1 cellular context compared by ENCODE assay signal in the genomic region with DNA sequence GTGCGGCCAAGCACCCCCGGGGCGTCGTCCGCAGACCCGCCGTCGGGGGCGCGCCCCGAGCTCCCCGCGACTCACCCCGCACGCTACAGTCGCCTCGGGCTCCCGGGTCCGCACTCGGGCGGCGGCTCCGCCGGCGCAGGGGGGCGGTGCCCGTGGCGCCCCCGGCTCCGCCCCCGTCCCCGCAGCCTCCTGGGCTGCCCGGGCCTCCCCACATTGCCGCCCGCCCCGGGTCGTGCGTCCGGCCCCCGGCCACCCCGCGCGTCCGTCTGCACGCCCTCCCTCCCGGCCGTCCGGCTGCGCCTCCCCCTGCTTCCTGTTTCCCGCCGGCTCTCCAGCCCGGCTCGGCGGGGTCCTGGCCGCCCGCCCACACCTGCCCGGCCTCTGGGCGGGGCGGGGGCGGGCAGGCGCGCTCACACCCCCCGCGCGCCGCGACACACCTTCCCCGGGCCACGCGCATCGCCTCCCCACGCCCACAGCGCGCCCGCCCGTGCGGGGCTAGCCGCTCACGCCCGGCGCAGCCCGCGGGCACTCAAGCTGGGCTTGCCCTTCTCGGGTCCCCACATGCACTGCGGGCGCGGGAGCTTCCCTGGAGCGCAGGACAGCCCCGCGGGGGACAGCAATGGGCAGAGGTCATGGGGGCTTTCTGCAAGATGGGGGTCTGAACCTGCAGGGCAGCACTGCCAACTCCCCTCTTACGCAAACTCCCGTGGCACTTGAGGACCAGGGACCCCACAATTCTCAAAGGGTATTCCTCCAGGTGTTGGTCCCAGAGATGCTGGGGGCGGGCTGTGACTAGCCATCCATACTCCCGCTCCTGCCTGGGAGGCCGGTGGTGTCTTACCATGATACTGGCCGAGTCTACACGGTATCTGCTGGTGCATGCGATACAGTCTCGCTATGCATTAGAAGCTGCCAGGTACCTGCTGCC.
TF ChIP-seq lines count a peak whose summit lies in the region.

A gene with protein sequence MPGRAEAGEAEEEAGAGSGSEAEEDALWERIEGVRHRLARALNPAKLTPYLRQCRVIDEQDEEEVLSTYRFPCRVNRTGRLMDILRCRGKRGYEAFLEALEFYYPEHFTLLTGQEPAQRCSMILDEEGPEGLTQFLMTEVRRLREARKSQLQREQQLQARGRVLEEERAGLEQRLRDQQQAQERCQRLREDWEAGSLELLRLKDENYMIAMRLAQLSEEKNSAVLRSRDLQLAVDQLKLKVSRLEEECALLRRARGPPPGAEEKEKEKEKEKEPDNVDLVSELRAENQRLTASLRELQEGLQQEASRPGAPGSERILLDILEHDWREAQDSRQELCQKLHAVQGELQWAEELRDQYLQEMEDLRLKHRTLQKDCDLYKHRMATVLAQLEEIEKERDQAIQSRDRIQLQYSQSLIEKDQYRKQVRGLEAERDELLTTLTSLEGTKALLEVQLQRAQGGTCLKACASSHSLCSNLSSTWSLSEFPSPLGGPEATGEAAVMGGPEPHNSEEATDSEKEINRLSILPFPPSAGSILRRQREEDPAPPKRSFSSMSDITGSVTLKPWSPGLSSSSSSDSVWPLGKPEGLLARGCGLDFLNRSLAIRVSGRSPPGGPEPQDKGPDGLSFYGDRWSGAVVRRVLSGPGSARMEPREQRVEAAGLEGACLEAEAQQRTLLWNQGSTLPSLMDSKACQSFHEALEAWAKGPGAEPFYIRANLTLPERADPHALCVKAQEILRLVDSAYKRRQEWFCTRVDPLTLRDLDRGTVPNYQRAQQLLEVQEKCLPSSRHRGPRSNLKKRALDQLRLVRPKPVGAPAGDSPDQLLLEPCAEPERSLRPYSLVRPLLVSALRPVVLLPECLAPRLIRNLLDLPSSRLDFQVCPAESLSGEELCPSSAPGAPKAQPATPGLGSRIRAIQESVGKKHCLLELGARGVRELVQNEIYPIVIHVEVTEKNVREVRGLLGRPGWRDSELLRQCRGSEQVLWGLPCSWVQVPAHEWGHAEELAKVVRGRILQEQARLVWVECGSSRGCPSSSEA (minus strand): TSS at position 148 of the 928 bp plus-strand sequence. CDS start 215 bp downstream, outside the sequence.

TF ChIP-seq in HepG2, 621 proteins besides CTCF, POLR2A, EP300 and RAD21 (continued from another document and continues in another):
- TF ChIP-seq, protein P1, sequence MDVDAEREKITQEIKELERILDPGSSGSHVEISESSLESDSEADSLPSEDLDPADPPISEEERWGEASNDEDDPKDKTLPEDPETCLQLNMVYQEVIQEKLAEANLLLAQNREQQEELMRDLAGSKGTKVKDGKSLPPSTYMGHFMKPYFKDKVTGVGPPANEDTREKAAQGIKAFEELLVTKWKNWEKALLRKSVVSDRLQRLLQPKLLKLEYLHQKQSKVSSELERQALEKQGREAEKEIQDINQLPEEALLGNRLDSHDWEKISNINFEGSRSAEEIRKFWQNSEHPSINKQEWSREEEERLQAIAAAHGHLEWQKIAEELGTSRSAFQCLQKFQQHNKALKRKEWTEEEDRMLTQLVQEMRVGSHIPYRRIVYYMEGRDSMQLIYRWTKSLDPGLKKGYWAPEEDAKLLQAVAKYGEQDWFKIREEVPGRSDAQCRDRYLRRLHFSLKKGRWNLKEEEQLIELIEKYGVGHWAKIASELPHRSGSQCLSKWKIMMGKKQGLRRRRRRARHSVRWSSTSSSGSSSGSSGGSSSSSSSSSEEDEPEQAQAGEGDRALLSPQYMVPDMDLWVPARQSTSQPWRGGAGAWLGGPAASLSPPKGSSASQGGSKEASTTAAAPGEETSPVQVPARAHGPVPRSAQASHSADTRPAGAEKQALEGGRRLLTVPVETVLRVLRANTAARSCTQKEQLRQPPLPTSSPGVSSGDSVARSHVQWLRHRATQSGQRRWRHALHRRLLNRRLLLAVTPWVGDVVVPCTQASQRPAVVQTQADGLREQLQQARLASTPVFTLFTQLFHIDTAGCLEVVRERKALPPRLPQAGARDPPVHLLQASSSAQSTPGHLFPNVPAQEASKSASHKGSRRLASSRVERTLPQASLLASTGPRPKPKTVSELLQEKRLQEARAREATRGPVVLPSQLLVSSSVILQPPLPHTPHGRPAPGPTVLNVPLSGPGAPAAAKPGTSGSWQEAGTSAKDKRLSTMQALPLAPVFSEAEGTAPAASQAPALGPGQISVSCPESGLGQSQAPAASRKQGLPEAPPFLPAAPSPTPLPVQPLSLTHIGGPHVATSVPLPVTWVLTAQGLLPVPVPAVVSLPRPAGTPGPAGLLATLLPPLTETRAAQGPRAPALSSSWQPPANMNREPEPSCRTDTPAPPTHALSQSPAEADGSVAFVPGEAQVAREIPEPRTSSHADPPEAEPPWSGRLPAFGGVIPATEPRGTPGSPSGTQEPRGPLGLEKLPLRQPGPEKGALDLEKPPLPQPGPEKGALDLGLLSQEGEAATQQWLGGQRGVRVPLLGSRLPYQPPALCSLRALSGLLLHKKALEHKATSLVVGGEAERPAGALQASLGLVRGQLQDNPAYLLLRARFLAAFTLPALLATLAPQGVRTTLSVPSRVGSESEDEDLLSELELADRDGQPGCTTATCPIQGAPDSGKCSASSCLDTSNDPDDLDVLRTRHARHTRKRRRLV (CRISPR knock-in tag; IDR thresholded peaks at IDR 0.05) = no peak
- no peak for TF ChIP-seq SMAD3 (CRISPR knock-in tag; IDR thresholded peaks at IDR 0.05)
- no peak for TF ChIP-seq ZNF549 (CRISPR knock-in tag; IDR thresholded peaks at IDR 0.05)
- peak; percentile 89 for TF ChIP-seq ZNF746 (CRISPR knock-in tag; IDR thresholded peaks at IDR 0.05)
- TF ChIP-seq, protein P2, sequence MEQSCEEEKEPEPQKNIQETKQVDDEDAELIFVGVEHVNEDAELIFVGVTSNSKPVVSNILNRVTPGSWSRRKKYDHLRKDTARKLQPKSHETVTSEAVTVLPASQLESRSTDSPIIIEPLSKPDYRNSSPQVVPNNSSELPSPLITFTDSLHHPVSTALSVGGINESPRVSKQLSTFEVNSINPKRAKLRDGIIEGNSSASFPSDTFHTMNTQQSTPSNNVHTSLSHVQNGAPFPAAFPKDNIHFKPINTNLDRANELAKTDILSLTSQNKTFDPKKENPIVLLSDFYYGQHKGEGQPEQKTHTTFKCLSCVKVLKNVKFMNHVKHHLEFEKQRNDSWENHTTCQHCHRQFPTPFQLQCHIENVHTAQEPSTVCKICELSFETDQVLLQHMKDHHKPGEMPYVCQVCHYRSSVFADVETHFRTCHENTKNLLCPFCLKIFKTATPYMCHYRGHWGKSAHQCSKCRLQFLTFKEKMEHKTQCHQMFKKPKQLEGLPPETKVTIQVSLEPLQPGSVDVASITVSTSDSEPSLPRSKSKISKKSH (CRISPR knock-in tag; IDR thresholded peaks at IDR 0.05; ENCODE audit: borderline replicate concordance) = no peak
- no peak for TF ChIP-seq ZNF430 (CRISPR knock-in tag; IDR thresholded peaks at IDR 0.05)
- TF ChIP-seq SALL1 (CRISPR knock-in tag; IDR thresholded peaks at IDR 0.05) = peak; percentile 37
- TF ChIP-seq DR1 (CRISPR knock-in tag; IDR thresholded peaks at IDR 0.05) = no peak
- TF ChIP-seq TFDP1 (CRISPR knock-in tag; IDR thresholded peaks at IDR 0.05; ENCODE audit: borderline replicate concordance) = peak; percentile 68; the same call in 1 of the 2 replicates
- TF ChIP-seq SAP130 (CRISPR knock-in tag; IDR thresholded peaks at IDR 0.05; ENCODE audit: low read depth) = peak; percentile 65; the same call in 1 of the 2 replicates
- TF ChIP-seq ZC3H13 (CRISPR knock-in tag; IDR thresholded peaks at IDR 0.05) = no peak; the same call in 1 of the 2 replicates
- TF ChIP-seq, protein P3, sequence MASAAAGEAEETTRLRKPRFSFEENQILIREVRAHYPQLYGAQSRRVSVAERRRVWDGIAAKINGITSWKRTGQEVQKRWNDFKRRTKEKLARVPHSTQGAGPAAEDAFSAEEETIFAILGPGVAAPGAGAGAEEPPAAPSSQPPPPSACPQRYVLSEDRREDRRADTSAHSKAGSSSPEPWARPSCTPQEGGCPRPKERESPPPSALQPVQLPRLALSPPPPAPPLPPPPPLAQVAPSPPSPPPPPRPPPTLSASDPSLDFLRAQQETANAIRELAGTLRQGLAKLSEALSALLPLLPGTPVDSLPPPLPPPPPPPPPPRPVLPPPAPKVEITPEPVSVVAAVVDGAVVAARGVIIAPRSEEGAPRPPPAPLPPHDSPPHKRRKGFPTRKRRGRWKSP (CRISPR knock-in tag; IDR thresholded peaks at IDR 0.05) = no peak
- TF ChIP-seq ZNF563 (CRISPR knock-in tag; IDR thresholded peaks at IDR 0.05) = 0 out of 2 replicates have a peak, but pooled peaks have one; percentile 19
- no peak for TF ChIP-seq FOXO4 (CRISPR knock-in tag; conservative IDR thresholded peaks at IDR 0.05)
- peak; percentile 60 for TF ChIP-seq MAX (IDR thresholded peaks at IDR 0.05)
- peak; percentile 25; the same call in 1 of the 2 replicates for TF ChIP-seq MAZ (IDR thresholded peaks at IDR 0.05; ENCODE audit: borderline replicate concordance, low read depth, low read length)
- TF ChIP-seq MAZ (CRISPR knock-in tag; IDR thresholded peaks at IDR 0.05; ENCODE audit: low read depth) = no peak; the same call in none of the 2 replicates
- TF ChIP-seq SMAD1 (CRISPR knock-in tag; IDR thresholded peaks at IDR 0.05; ENCODE audit: borderline replicate concordance, low read depth) = no peak
- no peak for TF ChIP-seq ZNF564 (CRISPR knock-in tag; IDR thresholded peaks at IDR 0.05)
- TF ChIP-seq HES4 (CRISPR knock-in tag; IDR thresholded peaks at IDR 0.05; ENCODE audit: borderline replicate concordance) = 0 out of 2 replicates have a peak, but pooled peaks have one; percentile 11
- no peak for TF ChIP-seq ZXDC (CRISPR knock-in tag; IDR thresholded peaks at IDR 0.05)
- TF ChIP-seq TFDP2 (CRISPR knock-in tag; IDR thresholded peaks at IDR 0.05) = peak; percentile 60
- TF ChIP-seq SOX6 (IDR thresholded peaks at IDR 0.05) = no peak
- no peak for TF ChIP-seq SOX6 (CRISPR knock-in tag; IDR thresholded peaks at IDR 0.05)
- TF ChIP-seq ELF3 (CRISPR knock-in tag; IDR thresholded peaks at IDR 0.05) = peak; percentile 35; the same call in 1 of the 2 replicates
- no peak for TF ChIP-seq ZNF7 (CRISPR knock-in tag; IDR thresholded peaks at IDR 0.05)
- no peak; the same call in 1 of the 2 replicates for TF ChIP-seq LBX2 (CRISPR knock-in tag; IDR thresholded peaks at IDR 0.05; ENCODE audit: borderline replicate concordance)
- no peak for TF ChIP-seq RCOR2 (CRISPR knock-in tag; IDR thresholded peaks at IDR 0.05)
- TF ChIP-seq KLF6 (CRISPR knock-in tag; IDR thresholded peaks at IDR 0.05) = no peak
- TF ChIP-seq ZFP36 (IDR thresholded peaks at IDR 0.05; ENCODE audit: borderline replicate concordance, low read depth, low read length, partially characterized antibody) = no peak
